In the genomic region with DNA sequence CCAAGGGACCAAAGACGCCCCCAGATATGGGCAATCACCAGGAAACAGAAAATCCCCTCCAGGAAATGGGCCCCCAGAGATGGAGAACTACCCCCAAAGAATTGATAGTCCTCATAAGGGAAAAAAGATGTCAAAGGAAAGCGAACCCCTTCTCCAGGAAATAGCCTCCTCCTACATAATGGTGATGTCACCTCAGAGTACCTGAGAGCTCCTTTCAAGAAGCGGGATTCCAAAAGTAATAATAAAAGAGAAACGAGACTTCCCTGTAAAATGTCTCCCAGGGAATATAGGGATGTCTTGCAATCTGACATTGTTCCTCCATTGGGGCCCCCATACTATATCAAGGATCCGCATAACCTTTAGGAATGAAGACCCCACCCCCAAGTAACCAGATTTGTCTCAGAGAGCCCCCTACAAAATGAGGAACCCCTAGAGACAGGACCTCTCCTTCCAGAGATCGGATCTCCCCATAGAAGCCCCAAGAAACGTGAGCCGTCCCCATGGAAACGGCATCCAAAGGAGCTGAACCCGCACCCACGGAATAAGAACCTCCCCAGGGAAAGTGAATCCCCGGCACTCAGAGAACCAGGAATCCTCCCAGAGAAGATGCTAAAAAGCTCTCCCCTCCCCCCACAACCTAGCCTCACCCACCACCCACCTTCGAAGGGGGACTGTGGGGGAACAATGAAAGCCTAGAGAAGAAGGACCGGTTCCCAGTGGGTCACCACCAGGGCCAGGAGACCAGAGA, we compare ENCODE assay signal across 8 cellular contexts. TPM values are rescaled to one million over a fixed set of nuclear protein-coding genes. Genes with fewer than 3 reads are reported as not detected.
DNase-seq lines count a peak whose midpoint lies in the region; ATAC-seq and TF ChIP-seq lines count a peak whose summit lies in the region.

No MANE protein-coding gene starts in this region.

- H3K36me3 Mint-ChIP-seq in activated CD4-positive, alpha-beta T cell treated with anti-CD3 and anti-CD28 coated beads for 36 hours (ENCODE audit: low read depth) = peaks cover 25% of the 10 kb centered on the region
- peaks cover 26% of the 10 kb centered on the region for H3K36me3 Mint-ChIP-seq in activated CD8-positive, alpha-beta T cell treated with anti-CD3 and anti-CD28 coated beads for 36 hours (ENCODE audit: low read depth)

- no peak for ATAC-seq in activated CD4-positive, alpha-beta T cell treated with anti-CD3 and anti-CD28 coated beads for 36 hours
- no peak for ATAC-seq in activated CD8-positive, alpha-beta T cell treated with anti-CD3 and anti-CD28 coated beads for 36 hours

- no peaks in the 10 kb centered on the region for H3K27me3 Mint-ChIP-seq in activated CD4-positive, alpha-beta T cell treated with anti-CD3 and anti-CD28 coated beads for 36 hours
- H3K27me3 Mint-ChIP-seq in activated CD8-positive, alpha-beta T cell treated with anti-CD3 and anti-CD28 coated beads for 36 hours = no peaks in the 10 kb centered on the region

- peaks cover 37% of the 10 kb centered on the region for H3K4me1 Mint-ChIP-seq in activated CD4-positive, alpha-beta T cell treated with anti-CD3 and anti-CD28 coated beads for 36 hours
- H3K4me1 Mint-ChIP-seq in activated CD8-positive, alpha-beta T cell treated with anti-CD3 and anti-CD28 coated beads for 36 hours (ENCODE audit: low read depth) = peaks cover 31% of the 10 kb centered on the region

- peak overlapping the region; percentile 98 for H3K4me3 Mint-ChIP-seq in activated CD4-positive, alpha-beta T cell treated with anti-CD3 and anti-CD28 coated beads for 36 hours
- peak overlapping the region; percentile 86 for H3K4me3 Mint-ChIP-seq in activated CD8-positive, alpha-beta T cell treated with anti-CD3 and anti-CD28 coated beads for 36 hours

- H3K4me1 ChIP-seq in stomach smooth muscle (ENCODE audit: control insufficient read depth, insufficient read depth, low read length) = peaks cover 37% of the 10 kb centered on the region

- H3K27ac ChIP-seq in stomach smooth muscle (ENCODE audit: low read length) = no peak overlapping the region

- H3K4me3 ChIP-seq in iPS-18c (ENCODE audit: insufficient read depth, low read depth, low read length) = peak overlapping the region; percentile 61
- peak overlapping the region; percentile 71 to 77 for H3K4me3 ChIP-seq in stomach smooth muscle (ENCODE audit: low read length in 2 of 2)

- peak; percentile 39 for DNase-seq in activated CD4-positive, alpha-beta T cell treated with anti-CD3 and anti-CD28 coated beads for 36 hours
- DNase-seq in activated CD4-positive, alpha-beta T cell treated with anti-CD3 and anti-CD28 coated beads, Interleukin-2, amount 50 U/mL, for 48 hours = no peak
- DNase-seq in activated CD8-positive, alpha-beta T cell treated with anti-CD3 and anti-CD28 coated beads for 36 hours = peak; percentile 45
- DNase-seq in T1000 (lab: John Stamatoyannopoulos, UW) (no peak), NCI-H1048 (lab: John Stamatoyannopoulos, UW) (no peak), GM19238 (ENCODE audit: insufficient read length, low spot score) (no peak)

- POLR2A ChIA-PET in activated CD4-positive, alpha-beta T cell treated with anti-CD3 and anti-CD28 coated beads for 36 hours (lab: Charles Lee) = interaction anchor here (0.6 to 0.7 kb wide), 3 partner anchors 84 to 261 kb away, joined by 3 to 4 read pairs (median 4); no protein-coding TSS in a partner anchor
- POLR2A ChIA-PET in activated CD8-positive, alpha-beta T cell treated with anti-CD3 and anti-CD28 coated beads for 36 hours (lab: Charles Lee) = interaction anchor here (0.8 to 10.6 kb wide), 16 partner anchors 9 to 134 kb away, joined by 3 to 104 read pairs (median 5); a partner anchor contains a TSS

- intact Hi-C loops in activated CD4-positive, alpha-beta T cell treated with anti-CD3 and anti-CD28 coated beads for 36 hours (cut with DNase I, micrococcal nuclease) = loop anchor here (1.0 to 5.0 kb wide), 16 partner anchors 25 to 524 kb away; a partner anchor contains a TSS
- intact Hi-C loops in activated CD8-positive, alpha-beta T cell treated with anti-CD3 and anti-CD28 coated beads for 36 hours (cut with micrococcal nuclease) = loop anchor here (5.0 kb wide), 1 partner anchor 61 kb away; no protein-coding TSS in a partner anchor

- no peak for TF ChIP-seq CTCF in activated CD8-positive, alpha-beta T cell treated with anti-CD3 and anti-CD28 coated beads for 36 hours (IDR thresholded peaks at IDR 0.05)

- no peaks in the 10 kb centered on the region for H3K9me3 Mint-ChIP-seq in activated CD4-positive, alpha-beta T cell treated with anti-CD3 and anti-CD28 coated beads for 36 hours (ENCODE audit: low read depth)
- H3K9me3 Mint-ChIP-seq in activated CD8-positive, alpha-beta T cell treated with anti-CD3 and anti-CD28 coated beads for 36 hours = no peaks in the 10 kb centered on the region

- H3K36me3 ChIP-seq in stomach smooth muscle (ENCODE audit: control insufficient read depth in 2 of 2, insufficient read depth in 2 of 2, low read length in 2 of 2) = no peaks in the 10 kb centered on the region

- no peaks in the 10 kb centered on the region for H3K9me3 ChIP-seq in iPS-18c (ENCODE audit: control insufficient read depth, insufficient read depth, low read length)
- no peaks in the 10 kb centered on the region for H3K9me3 ChIP-seq in stomach smooth muscle (ENCODE audit: control insufficient read depth in 2 of 2, low read length in 2 of 2)

- peak overlapping the region; percentile 36 to 45 for H3K9ac ChIP-seq in stomach smooth muscle (ENCODE audit: low read length in 2 of 2)

- H3K27ac Mint-ChIP-seq in activated CD4-positive, alpha-beta T cell treated with anti-CD3 and anti-CD28 coated beads for 36 hours = peak overlapping the region; percentile 94
- H3K27ac Mint-ChIP-seq in activated CD8-positive, alpha-beta T cell treated with anti-CD3 and anti-CD28 coated beads for 36 hours = peak overlapping the region; percentile 92

- H3K27me3 ChIP-seq in stomach smooth muscle (ENCODE audit: control insufficient read depth in 1 of 2, insufficient read depth in 2 of 2, low read length in 2 of 2) = no peaks in the 10 kb centered on the region

- CTCF ChIA-PET in activated CD4-positive, alpha-beta T cell treated with anti-CD3 and anti-CD28 coated beads for 36 hours (lab: Charles Lee) = interaction anchor here (0.5 to 1.3 kb wide), 12 partner anchors 12 to 268 kb away, joined by 3 to 6 read pairs (median 4); a partner anchor contains a TSS
- CTCF ChIA-PET in activated CD8-positive, alpha-beta T cell treated with anti-CD3 and anti-CD28 coated beads for 36 hours (lab: Charles Lee) = interaction anchor here (1.0 to 9.2 kb wide), 8 partner anchors 12 to 134 kb away, joined by 3 to 71 read pairs (median 16); a partner anchor contains a TSS

RNA-seq across cellular contexts. Expression of a gene that starts 0.9 kb away (rescaled TPM):
- 10 to 100 TPM; 39.2 to 50.3 TPM for total RNA-seq in activated CD4-positive, alpha-beta T cell treated with anti-CD3 and anti-CD28 coated beads for 36 hours
- 10 to 100 TPM; 62.1 to 67.1 TPM for total RNA-seq in activated CD8-positive, alpha-beta T cell treated with anti-CD3 and anti-CD28 coated beads for 36 hours

RNA-seq across cellular contexts. Expression of a gene that starts 2.1 kb away (rescaled TPM):
- 10 to 100 TPM; 62.5 to 67.1 TPM for total RNA-seq in activated CD4-positive, alpha-beta T cell treated with anti-CD3 and anti-CD28 coated beads for 36 hours
- 10 to 100 TPM; 50.0 to 58.3 TPM for total RNA-seq in activated CD8-positive, alpha-beta T cell treated with anti-CD3 and anti-CD28 coated beads for 36 hours

RNA-seq across cellular contexts. Expression of a gene that starts 19.2 kb away (rescaled TPM):
- not detected for total RNA-seq in activated CD4-positive, alpha-beta T cell treated with anti-CD3 and anti-CD28 coated beads for 36 hours
- not detected for total RNA-seq in activated CD8-positive, alpha-beta T cell treated with anti-CD3 and anti-CD28 coated beads for 36 hours

RNA-seq across cellular contexts. Expression of a gene that starts 24.2 kb away (rescaled TPM):
- 10 to 100 TPM; 18.9 to 19.3 TPM for total RNA-seq in activated CD4-positive, alpha-beta T cell treated with anti-CD3 and anti-CD28 coated beads for 36 hours
- 10 to 100 TPM; 21.7 to 22.5 TPM for total RNA-seq in activated CD8-positive, alpha-beta T cell treated with anti-CD3 and anti-CD28 coated beads for 36 hours

RNA-seq across cellular contexts. Expression of a gene that starts 50.6 kb away (rescaled TPM):
- under 1 TPM; 0.07 to 0.11 TPM for total RNA-seq in activated CD4-positive, alpha-beta T cell treated with anti-CD3 and anti-CD28 coated beads for 36 hours
- 1 to 10 TPM in 1 of 2 experiments, under 1 TPM in 1; 0.81 to 1.1 TPM for total RNA-seq in activated CD8-positive, alpha-beta T cell treated with anti-CD3 and anti-CD28 coated beads for 36 hours

Comparison
In these comparisons a context has a peak if more than half of its experiments do, and no peak if none do; other contexts are left out.
1. DNase-seq: peak in activated CD4-positive, alpha-beta T cell treated with anti-CD3 and anti-CD28 coated beads for 36 hours (single experiment) and activated CD8-positive, alpha-beta T cell treated with anti-CD3 and anti-CD28 coated beads for 36 hours (single experiment); none in activated CD4-positive, alpha-beta T cell treated with anti-CD3 and anti-CD28 coated beads, Interleukin-2, amount 50 U/mL, for 48 hours (0 of 2), T1000 (single experiment), NCI-H1048 (single experiment) and GM19238 (single experiment).